Comparison of ENCODE assay signal across 33 cellular contexts in genomic region chr18:3122851-3123250, GRCh38.
DNase-seq lines count a peak whose midpoint lies in the region; ATAC-seq and TF ChIP-seq lines count a peak whose summit lies in the region.
"Had no signal": no experiment of that assay in that cellular context is flagged by ENCODE, and none has a peak within 500 bp of the region (broad histone marks: within the 10 kb centered on the region; RNA-seq: fewer than 3 reads in every experiment).

No MANE protein-coding gene starts in this region.

- no peak overlapping the region for H3K14ac ChIP-seq in trophoblast cell (ENCODE audit: low read length)

- peaks cover 2% of the 10 kb centered on the region for H3K9me3 ChIP-seq in trophoblast cell (ENCODE audit: insufficient read depth, low read depth, low read length)
- H3K9me3 ChIP-seq in gastrocnemius medialis = no peaks in the 10 kb centered on the region
- H3K9me3 ChIP-seq: A549, BE2C, Caco-2 had no signal

- H3K27ac Mint-ChIP-seq in activated CD4-positive, alpha-beta T cell treated with anti-CD3 and anti-CD28 coated beads, Interleukin-2, amount 10 ng/mL, durations not matched to agents 24 days and 14 days = no peak overlapping the region
- H3K27ac Mint-ChIP-seq in activated CD4-positive, alpha-beta T cell treated with anti-CD3 and anti-CD28 coated beads, Interleukin-2, amount 10 ng/mL, durations not matched to agents 7 days and 5 days = no peak overlapping the region
- H3K27ac Mint-ChIP-seq: B cell; CD14-positive monocyte; CD4-positive, alpha-beta memory T cell; CD4-positive, alpha-beta T cell; CD4-positive, CD25-positive, alpha-beta regulatory T cell; CD8-positive, alpha-beta memory T cell; CD8-positive, alpha-beta T cell had no signal

- no peaks in the 10 kb centered on the region for H3K36me3 ChIP-seq in trophoblast cell (ENCODE audit: control insufficient read depth in 1 of 2, insufficient read depth in 2 of 2, low read length in 2 of 2)
- H3K36me3 ChIP-seq in gastrocnemius medialis = peaks cover 0 to 28% of the 10 kb centered on the region in 2 donors
- H3K36me3 ChIP-seq: BE2C; BLaER1; BLaER1 treated with 17β-estradiol and CSF1 and Interleukin-3, amounts not matched to agents 10 nM and 100 nM had no signal

- no peak overlapping the region for H3K9ac ChIP-seq in trophoblast cell (ENCODE audit: low read length)
- H3K9ac ChIP-seq: BLaER1; BLaER1 treated with 17β-estradiol and CSF1 and Interleukin-3, amounts not matched to agents 10 nM and 100 nM had no signal

- H3K27me3 Mint-ChIP-seq in activated CD4-positive, alpha-beta T cell treated with anti-CD3 and anti-CD28 coated beads, Interleukin-2, amount 10 ng/mL, durations not matched to agents 24 days and 14 days = no peaks in the 10 kb centered on the region
- H3K27me3 Mint-ChIP-seq in activated CD4-positive, alpha-beta T cell treated with anti-CD3 and anti-CD28 coated beads, Interleukin-2, amount 10 ng/mL, durations not matched to agents 7 days and 5 days = no peaks in the 10 kb centered on the region
- H3K27me3 Mint-ChIP-seq: B cell; CD4-positive, alpha-beta memory T cell; CD4-positive, alpha-beta T cell; CD8-positive, alpha-beta memory T cell had no signal

- H2AFZ ChIP-seq in trophoblast cell (ENCODE audit: insufficient read depth, low read length, poor library complexity) = no peak overlapping the region

- no CpG with 5 or more reads among the region's 5 CpGs for WGBS in trophoblast cell (ENCODE audit: extremely low coverage, insufficient coverage, insufficient read length)

- TF ChIP-seq CTCF in gastrocnemius medialis (IDR thresholded peaks at IDR 0.05 in 4 of 5, conservative IDR thresholded peaks at IDR 0.05 in 1 of 5) = no peak

- H3K4me3 Mint-ChIP-seq in activated CD4-positive, alpha-beta T cell treated with anti-CD3 and anti-CD28 coated beads, Interleukin-2, amount 10 ng/mL, durations not matched to agents 24 days and 14 days = no peak overlapping the region
- H3K4me3 Mint-ChIP-seq in activated CD4-positive, alpha-beta T cell treated with anti-CD3 and anti-CD28 coated beads, Interleukin-2, amount 10 ng/mL, durations not matched to agents 7 days and 5 days = no peak overlapping the region
- H3K4me3 Mint-ChIP-seq: B cell; CD14-positive monocyte; CD4-positive, alpha-beta memory T cell; CD4-positive, alpha-beta T cell; CD4-positive, CD25-positive, alpha-beta regulatory T cell; CD8-positive, alpha-beta memory T cell; CD8-positive, alpha-beta T cell had no signal

- no peaks in the 10 kb centered on the region for H3K9me3 Mint-ChIP-seq in activated CD4-positive, alpha-beta T cell treated with anti-CD3 and anti-CD28 coated beads, Interleukin-2, amount 10 ng/mL, durations not matched to agents 24 days and 14 days
- peaks cover 6% of the 10 kb centered on the region for H3K9me3 Mint-ChIP-seq in activated CD4-positive, alpha-beta T cell treated with anti-CD3 and anti-CD28 coated beads, Interleukin-2, amount 10 ng/mL, durations not matched to agents 7 days and 5 days
- H3K9me3 Mint-ChIP-seq: CD4-positive, alpha-beta T cell; CD8-positive, alpha-beta T cell had no signal

- no peaks in the 10 kb centered on the region for H3K79me1 ChIP-seq in trophoblast cell (ENCODE audit: low read length)

- CTCF ChIA-PET in activated CD4-positive, alpha-beta T cell treated with anti-CD3 and anti-CD28 coated beads, Interleukin-2, amount 10 ng/mL, durations not matched to agents 7 days and 5 days (lab: Charles Lee) = no interaction called here

- no peak overlapping the region for H3K23ac ChIP-seq in trophoblast cell (ENCODE audit: low read length)

- H3K4me3 ChIP-seq in trophoblast cell (ENCODE audit: low read depth, low read length) (no peak overlapping the region), gastrocnemius medialis (no peak overlapping the region)
- H3K4me3 ChIP-seq: A549; BLaER1; BLaER1 treated with 17β-estradiol and CSF1 and Interleukin-3, amounts not matched to agents 10 nM and 100 nM had no signal

- intact Hi-C loops in activated CD4-positive, alpha-beta T cell treated with anti-CD3 and anti-CD28 coated beads, Interleukin-2, amount 10 ng/mL, durations not matched to agents 24 days and 14 days (cut with micrococcal nuclease) = no loop called here
- intact Hi-C loops in gastrocnemius medialis (cut with DNase I; ENCODE audit: low total_unique reads) = no loop called here

- H3K79me2 ChIP-seq in trophoblast cell (ENCODE audit: control insufficient read depth, insufficient read depth, low read length, poor library complexity) = no peaks in the 10 kb centered on the region

- H3K27me3 ChIP-seq in trophoblast cell (ENCODE audit: insufficient read depth, low read length) = no peaks in the 10 kb centered on the region
- H3K27me3 ChIP-seq in gastrocnemius medialis = no peaks in the 10 kb centered on the region
- H3K27me3 ChIP-seq: BE2C; BLaER1; BLaER1 treated with 17β-estradiol and CSF1 and Interleukin-3, amounts not matched to agents 10 nM and 100 nM had no signal

- H2BK12ac ChIP-seq in trophoblast cell (ENCODE audit: low read length) = no peak overlapping the region

- TF ChIP-seq POLR2A in gastrocnemius medialis (IDR thresholded peaks at IDR 0.05) = no peak

- H3K18ac ChIP-seq in trophoblast cell (ENCODE audit: low read length) = no peak overlapping the region

- POLR2A ChIA-PET in activated CD4-positive, alpha-beta T cell treated with anti-CD3 and anti-CD28 coated beads, Interleukin-2, amount 10 ng/mL, durations not matched to agents 7 days and 5 days (lab: Charles Lee) = no interaction called here

- DNase-seq in activated CD4-positive, alpha-beta T cell treated with anti-CD3 and anti-CD28 coated beads, Interleukin-2, amount 10 ng/mL, durations not matched to agents 24 days and 14 days = peak; percentile 7
- DNase-seq in activated CD4-positive, alpha-beta T cell treated with anti-CD3 and anti-CD28 coated beads, Interleukin-2, amount 10 ng/mL, durations not matched to agents 7 days and 5 days = no peak
- DNase-seq in trophoblast cell = peak; percentile 63 to 73
- no peak for DNase-seq in gastrocnemius medialis
- DNase-seq in stimulated activated naive CD4-positive, alpha-beta T cell (lab: John Stamatoyannopoulos, UW) = no peak
- DNase-seq: 8988T; ACHN; AML-193; BE2C; C1 segment of cervical spinal cord; Caco-2; Calu3; CD4-positive, alpha-beta memory T cell; CD4-positive, alpha-beta T cell; CD4-positive, CD25-positive, alpha-beta regulatory T cell; CD8-positive, alpha-beta memory T cell; CD8-positive, alpha-beta T cell; COR-L47; DMS 273 treated with DMSO at 0.1 percent for 48 hours; DMS153; DMS53; DMS79; DMS79 treated with DMSO at 0.1 percent for 48 hours; DND-41; EL had no signal

- H2BK120ac ChIP-seq in trophoblast cell (ENCODE audit: insufficient read depth, low read length, poor library complexity) = no peak overlapping the region

- peaks cover 0 to 4% of the 10 kb centered on the region in 2 experiments for H3K4me1 ChIP-seq in trophoblast cell (ENCODE audit: control insufficient read depth in 1 of 2, insufficient read depth in 2 of 2, low read length in 2 of 2)
- peaks cover 3 to 8% of the 10 kb centered on the region in 2 donors for H3K4me1 ChIP-seq in gastrocnemius medialis
- H3K4me1 ChIP-seq: BE2C, BLaER1 had no signal

- ATAC-seq in gastrocnemius medialis (no peak), HG02759 (IDR thresholded peaks at IDR 0.05; ENCODE audit: unreplicated experiment) (no peak)
- ATAC-seq: A549; CD8-positive, alpha-beta T cell had no signal

- H2AK5ac ChIP-seq in trophoblast cell (ENCODE audit: low read length) = no peak overlapping the region

- no peak overlapping the region for H4K8ac ChIP-seq in trophoblast cell (ENCODE audit: low read depth, low read length)

- no peaks in the 10 kb centered on the region for H3K4me1 Mint-ChIP-seq in activated CD4-positive, alpha-beta T cell treated with anti-CD3 and anti-CD28 coated beads, Interleukin-2, amount 10 ng/mL, durations not matched to agents 24 days and 14 days
- H3K4me1 Mint-ChIP-seq in activated CD4-positive, alpha-beta T cell treated with anti-CD3 and anti-CD28 coated beads, Interleukin-2, amount 10 ng/mL, durations not matched to agents 7 days and 5 days = no peaks in the 10 kb centered on the region
- H3K4me1 Mint-ChIP-seq: B cell; CD4-positive, alpha-beta memory T cell; CD4-positive, CD25-positive, alpha-beta regulatory T cell; CD8-positive, alpha-beta memory T cell had no signal

- no peak overlapping the region for H3K4me2 ChIP-seq in trophoblast cell (ENCODE audit: low read length)
- H3K4me2 ChIP-seq: A549; BLaER1; BLaER1 treated with 17β-estradiol and CSF1 and Interleukin-3, amounts not matched to agents 10 nM and 100 nM had no signal

- no peak overlapping the region for H2BK5ac ChIP-seq in trophoblast cell (ENCODE audit: low read depth, low read length, poor library complexity)

- no peak overlapping the region for H4K91ac ChIP-seq in trophoblast cell (ENCODE audit: low read depth, low read length)

- H3K27ac ChIP-seq in trophoblast cell (ENCODE audit: low read depth, low read length) (no peak overlapping the region), gastrocnemius medialis (peak overlapping the region; percentile 69 to 80 (median 74))
- H3K27ac ChIP-seq: 22Rv1; A549; BLaER1; BLaER1 treated with 17β-estradiol and CSF1 and Interleukin-3, amounts not matched to agents 10 nM and 100 nM; C4-2B had no signal

- no peak overlapping the region for H4K12ac ChIP-seq in trophoblast cell (ENCODE audit: low read depth, low read length)

- no peak overlapping the region for H3K4ac ChIP-seq in trophoblast cell (ENCODE audit: low read depth, low read length)

- in situ Hi-C loops in gastrocnemius medialis (cut with MboI; ENCODE audit: low sequenced_read_pairs in 4 of 4) = loop anchor here in 1 of 4 donors (25.0 kb wide), 1 partner anchor 111 kb away; the partner anchor contains the start of gene LPIN2

- peaks cover 2% of the 10 kb centered on the region for H3K36me3 Mint-ChIP-seq in activated CD4-positive, alpha-beta T cell treated with anti-CD3 and anti-CD28 coated beads, Interleukin-2, amount 10 ng/mL, durations not matched to agents 24 days and 14 days (ENCODE audit: low read depth)
- peaks cover 2% of the 10 kb centered on the region for H3K36me3 Mint-ChIP-seq in activated CD4-positive, alpha-beta T cell treated with anti-CD3 and anti-CD28 coated beads, Interleukin-2, amount 10 ng/mL, durations not matched to agents 7 days and 5 days (ENCODE audit: low read depth)
- H3K36me3 Mint-ChIP-seq: CD14-positive monocyte had no signal

Comparison
In these comparisons a context has a peak if more than half of its experiments do, and no peak if none do; other contexts are left out.
1. DNase-seq: peak in activated CD4-positive, alpha-beta T cell treated with anti-CD3 and anti-CD28 coated beads, Interleukin-2, amount 10 ng/mL, durations not matched to agents 24 days and 14 days (single experiment) and trophoblast cell (2 of 2); none in activated CD4-positive, alpha-beta T cell treated with anti-CD3 and anti-CD28 coated beads, Interleukin-2, amount 10 ng/mL, durations not matched to agents 7 days and 5 days (single experiment), gastrocnemius medialis (0 of 2) and stimulated activated naive CD4-positive, alpha-beta T cell (0 of 6).